ENCODE assay signal across 11 cellular contexts in the genomic region with DNA sequence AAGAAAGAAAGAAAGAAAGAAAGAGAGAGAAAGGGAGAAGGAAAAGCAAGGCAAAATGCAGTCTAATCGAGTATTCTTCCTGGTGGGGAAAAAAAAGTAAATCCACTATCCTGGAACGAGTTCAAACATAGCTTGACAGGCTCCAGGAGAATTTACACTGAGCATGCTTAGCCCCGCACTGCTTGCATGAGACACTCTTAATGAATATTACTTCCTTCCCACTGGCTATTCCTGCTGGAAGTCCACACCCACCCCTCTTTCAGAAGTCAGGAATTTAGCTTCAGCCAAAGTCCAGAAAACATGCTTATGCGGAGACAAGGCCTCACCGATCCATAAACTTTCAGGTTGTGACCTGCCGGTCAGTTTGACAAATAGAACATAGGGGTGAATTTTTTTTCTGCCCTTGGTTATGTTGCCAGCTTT.
A peak's percentile ranks its signal among the peaks of the same experiment; 100 is the strongest.
DNase-seq lines count a peak whose midpoint lies in the region; ATAC-seq and TF ChIP-seq lines count a peak whose summit lies in the region.
"Had no signal": no experiment of that assay in that cellular context is flagged by ENCODE, and none has a peak within 500 bp of the region (broad histone marks: within the 10 kb centered on the region; RNA-seq: fewer than 3 reads in every experiment).

No MANE protein-coding gene starts in this region.

- TF ChIP-seq EP300 in esophagus muscularis mucosa (IDR thresholded peaks at IDR 0.05), result no peak

- no peak for TF ChIP-seq CTCF in esophagus muscularis mucosa (IDR thresholded peaks at IDR 0.05)
- no peak for TF ChIP-seq CTCF in lower lobe of right lung (IDR thresholded peaks at IDR 0.05)
- no peak for TF ChIP-seq CTCF in type B pancreatic cell (conservative IDR thresholded peaks at IDR 0.05)

- H3K27me3 ChIP-seq in MG63 (no peaks in the 10 kb centered on the region), esophagus muscularis mucosa (no peaks in the 10 kb centered on the region), lower lobe of right lung (ENCODE audit: low read depth) (no peaks in the 10 kb centered on the region)

- H3K4me1 ChIP-seq in esophagus muscularis mucosa (peaks cover 13 to 28% (median 18%) of the 10 kb centered on the region in 4 donors), lower lobe of right lung (peaks cover 7% of the 10 kb centered on the region)

- no peaks in the 10 kb centered on the region for H3K9me3 Mint-ChIP-seq in type B pancreatic cell

- no peak for TF ChIP-seq POLR2A in esophagus muscularis mucosa (IDR thresholded peaks at IDR 0.05; ENCODE audit: low read depth)

- H3K4me3 ChIP-seq in MG63 (no peak overlapping the region), esophagus muscularis mucosa (peak overlapping the region in 2 of 4 donors; percentile 7 to 12), lower lobe of right lung (peak overlapping the region; percentile 35)

- DNase-seq in MG63, result peak; percentile 5
- DNase-seq in esophagus muscularis mucosa (ENCODE audit: extremely low spot score), result no peak
- no peak for DNase-seq in lower lobe of right lung
- DNase-seq in type B pancreatic cell (ENCODE audit: extremely low spot score, unreplicated experiment), result no peak
- DNase-seq in A172 (ENCODE audit: low spot score), result no peak
- DNase-seq in activated T-cell treated with anti-CD3 and anti-CD28 coated beads, Interleukin-2, amount 50 U/mL, for 48 hours, result no peak
- DNase-seq: activated CD8-positive, alpha-beta memory T cell treated with anti-CD3 and anti-CD28 coated beads, Interleukin-2, amount 50 U/mL, for 4 hours; NCI-H774; T-helper 17 cell had no signal

- H3K27ac ChIP-seq in esophagus muscularis mucosa (replicated peaks in 1 of 4) (peak overlapping the region; percentile 16 to 59 (median 54)), lower lobe of right lung (peak overlapping the region; percentile 8)

- no peaks in the 10 kb centered on the region for H3K36me3 Mint-ChIP-seq in type B pancreatic cell

- peaks cover 36% of the 10 kb centered on the region for H3K4me1 Mint-ChIP-seq in type B pancreatic cell (ENCODE audit: unreplicated experiment)
- H3K4me1 Mint-ChIP-seq: T-helper 17 cell had no signal

- no peaks in the 10 kb centered on the region for H3K9me3 ChIP-seq in MG63
- no peaks in the 10 kb centered on the region for H3K9me3 ChIP-seq in esophagus muscularis mucosa
- no peaks in the 10 kb centered on the region for H3K9me3 ChIP-seq in lower lobe of right lung

- 13% methylated on average over 6 of the region's 6 CpGs for WGBS in esophagus muscularis mucosa

- intact Hi-C loops in esophagus muscularis mucosa (cut with DNase I), result loop anchor here (2.0 kb wide), 1 partner anchor 53 kb away; no protein-coding TSS in a partner anchor
- intact Hi-C loops in lower lobe of right lung (cut with DNase I), result no loop called here

- no peaks in the 10 kb centered on the region for H3K36me3 ChIP-seq in MG63
- no peaks in the 10 kb centered on the region for H3K36me3 ChIP-seq in esophagus muscularis mucosa
- no peaks in the 10 kb centered on the region for H3K36me3 ChIP-seq in lower lobe of right lung

- H3K4me3 Mint-ChIP-seq in type B pancreatic cell, result peak overlapping the region; percentile 70
- H3K4me3 Mint-ChIP-seq: T-helper 17 cell had no signal

- peak overlapping the region; percentile 71 for H3K27ac Mint-ChIP-seq in type B pancreatic cell
- H3K27ac Mint-ChIP-seq: T-helper 17 cell had no signal

- ATAC-seq in lower lobe of right lung, result peak; percentile 75 to 76
- ATAC-seq in HG02973 (IDR thresholded peaks at IDR 0.05; ENCODE audit: unreplicated experiment), result no peak
- ATAC-seq in GM18502 (IDR thresholded peaks at IDR 0.05; ENCODE audit: poor library complexity, unreplicated experiment), result no peak
- ATAC-seq: T-helper 17 cell had no signal

- no peaks in the 10 kb centered on the region for H3K27me3 Mint-ChIP-seq in type B pancreatic cell

Comparison
In these comparisons a context has a peak if more than half of its experiments do, and no peak if none do; other contexts are left out.
1. ATAC-seq: peak in lower lobe of right lung (2 of 2); none in HG02973 (single experiment) and GM18502 (single experiment).